ENCODE assay signal across 13 cellular contexts in the genomic region with DNA sequence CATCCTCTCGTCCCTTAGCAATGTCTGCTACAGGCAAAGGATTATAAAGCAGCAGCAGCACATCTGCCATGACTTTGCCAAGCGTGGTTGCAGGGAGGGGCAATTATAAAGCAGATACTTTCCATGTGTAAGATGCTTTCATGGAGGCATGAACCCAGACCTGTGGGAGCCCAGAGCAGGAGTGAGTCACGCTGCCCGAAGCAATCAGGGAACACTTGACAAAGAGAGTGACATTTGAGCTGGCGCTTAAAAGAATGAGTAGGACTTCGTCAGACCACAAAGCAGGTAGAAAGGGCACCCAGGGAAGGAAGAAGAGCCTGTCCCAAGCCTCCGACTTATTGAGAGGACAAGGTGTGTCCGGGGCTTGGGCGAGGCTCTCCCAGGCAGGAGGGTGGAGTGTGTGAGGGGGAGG.
A peak's percentile ranks its signal among the peaks of the same experiment; 100 is the strongest.
DNase-seq lines count a peak whose midpoint lies in the region; TF ChIP-seq lines count a peak whose summit lies in the region.
"Had no signal": no experiment of that assay in that cellular context is flagged by ENCODE, and none has a peak within 500 bp of the region (broad histone marks: within the 10 kb centered on the region; RNA-seq: fewer than 3 reads in every experiment).

No MANE protein-coding gene starts in this region.

- H3K4me3 ChIP-seq in SK-N-SH (ENCODE audit: low read depth in 2 of 2, low read length in 1 of 2) = no peak overlapping the region
- no peak overlapping the region for H3K4me3 ChIP-seq in testis
- no peak overlapping the region for H3K4me3 ChIP-seq in MM.1S (ENCODE audit: low read length)
- H3K4me3 ChIP-seq: left ventricle myocardium inferior, pancreas, vagina had no signal

- no peak overlapping the region for H3K9ac ChIP-seq in SK-N-SH
- H3K9ac ChIP-seq in MM.1S (ENCODE audit: low read length) = no peak overlapping the region

- no peaks in the 10 kb centered on the region for H3K9me2 ChIP-seq in SK-N-SH
- H3K9me2 ChIP-seq in MM.1S (replicated peaks; ENCODE audit: insufficient read depth, low read length) = no peaks in the 10 kb centered on the region

- intact Hi-C loops in testis (cut with DNase I; ENCODE audit: low total_unique reads) = no loop called here

- H3K27me3 ChIP-seq in SK-N-SH (ENCODE audit: insufficient read depth) (no peaks in the 10 kb centered on the region), testis (no peaks in the 10 kb centered on the region), MM.1S (replicated peaks; ENCODE audit: insufficient read depth, low read length) (no peaks in the 10 kb centered on the region)
- H3K27me3 ChIP-seq: pancreas, vagina had no signal

- no peak for TF ChIP-seq POLR2A in testis (IDR thresholded peaks at IDR 0.05)

- TF ChIP-seq CTCF in SK-N-SH (IDR thresholded peaks at IDR 0.05) (no peak), testis (IDR thresholded peaks at IDR 0.05) (no peak), MM.1S (IDR thresholded peaks at IDR 0.05; ENCODE audit: low read length) (no peak)

- H2AFZ ChIP-seq in SK-N-SH (ENCODE audit: low read depth) (no peak overlapping the region), MM.1S (ENCODE audit: low read length) (no peak overlapping the region)

- H3K9me3 ChIP-seq in SK-N-SH (no peaks in the 10 kb centered on the region), testis (no peaks in the 10 kb centered on the region), MM.1S (replicated peaks; ENCODE audit: insufficient read depth, low read length) (no peaks in the 10 kb centered on the region)
- H3K9me3 ChIP-seq: left ventricle myocardium inferior, pancreas, vagina had no signal

- CTCF ChIA-PET in SK-N-SH (lab: Yijun Ruan, JAX) = interaction anchor here (0.7 kb wide), 1 partner anchor 254 kb away, joined by 3 read pairs; no protein-coding TSS in a partner anchor

- TF ChIP-seq EP300 in SK-N-SH (IDR thresholded peaks at IDR 0.05; ENCODE audit: borderline replicate concordance in 1 of 2, low read depth in 1 of 2, low read length in 1 of 2) = no peak

- H3K4me1 ChIP-seq in SK-N-SH (ENCODE audit: control insufficient read depth in 1 of 2, insufficient read depth in 2 of 2, low read depth in 1 of 2, low read length in 1 of 2) = no peaks in the 10 kb centered on the region; a peak in 1 of 4 replicates
- H3K4me1 ChIP-seq in testis = no peaks in the 10 kb centered on the region
- H3K4me1 ChIP-seq in MM.1S (ENCODE audit: low read length) = no peaks in the 10 kb centered on the region
- H3K4me1 ChIP-seq: left ventricle myocardium inferior, pancreas, vagina had no signal

- DNase-seq in DMS53 (lab: John Stamatoyannopoulos, UW) (peak; percentile 87), HK-2 (ENCODE audit: unreplicated experiment) (peak; percentile 47), SK-N-SH (no peak), islet precursor cell (peak; percentile 93), testis (no peak), MM.1S (no peak)
- DNase-seq in activated T-cell treated with anti-CD3 and anti-CD28 coated beads, Interleukin-2, amount 50 U/mL, for 1 hour = no peak
- DNase-seq: aorta, GOT3, left ventricle myocardium inferior, NCI-H1105 treated with DMSO at 0.1 percent for 48 hours, pancreas had no signal

- H3K4me2 ChIP-seq in SK-N-SH (no peak overlapping the region), MM.1S (ENCODE audit: low read depth, low read length) (no peak overlapping the region)

- H3K36me3 ChIP-seq in SK-N-SH (replicated peaks in 1 of 2; ENCODE audit: control insufficient read depth in 1 of 2, insufficient read depth in 2 of 2, low read length in 1 of 2) = peaks cover 53 to 55% of the 10 kb centered on the region in 2 experiments
- H3K36me3 ChIP-seq in testis (ENCODE audit: low read depth, missing control alignments) = no peaks in the 10 kb centered on the region
- no peaks in the 10 kb centered on the region for H3K36me3 ChIP-seq in MM.1S (replicated peaks; ENCODE audit: insufficient read depth, low read length)
- H3K36me3 ChIP-seq: pancreas had no signal

- WGBS in SK-N-SH (ENCODE audit: low lambda C conversion rate) = 79% methylated on average over 9 of the region's 9 CpGs
- 92 to 95% methylated on average over 9 of the region's 9 CpGs for WGBS in testis, 2 donors

- no peak for TF ChIP-seq RAD21 in SK-N-SH (IDR thresholded peaks at IDR 0.05; ENCODE audit: low read length)

- no peaks in the 10 kb centered on the region for H3K79me2 ChIP-seq in SK-N-SH (ENCODE audit: insufficient read depth)
- H3K79me2 ChIP-seq in MM.1S (ENCODE audit: low read length) = no peaks in the 10 kb centered on the region

- POLR2A ChIA-PET in SK-N-SH (lab: Yijun Ruan, JAX) = no interaction called here

- H4K20me1 ChIP-seq in SK-N-SH (ENCODE audit: insufficient read depth) (no peaks in the 10 kb centered on the region), MM.1S (ENCODE audit: insufficient read depth, low read length) (no peaks in the 10 kb centered on the region)

- H3K27ac ChIP-seq in SK-N-SH (ENCODE audit: low read depth in 2 of 2, low read length in 1 of 2) = no peak overlapping the region
- no peak overlapping the region for H3K27ac ChIP-seq in testis
- H3K27ac ChIP-seq in MM.1S (ENCODE audit: low read length) = no peak overlapping the region
- H3K27ac ChIP-seq: left ventricle myocardium inferior, pancreas, vagina had no signal

- peaks cover 6% of the 10 kb centered on the region for H3F3A ChIP-seq in SK-N-SH (replicated peaks; ENCODE audit: insufficient read depth)
- no peaks in the 10 kb centered on the region for H3F3A ChIP-seq in MM.1S (ENCODE audit: insufficient read depth, low read length)

TF ChIP-seq in SK-N-SH, 30 proteins besides CTCF, POLR2A, EP300 and RAD21:
- TF ChIP-seq, protein P1, sequence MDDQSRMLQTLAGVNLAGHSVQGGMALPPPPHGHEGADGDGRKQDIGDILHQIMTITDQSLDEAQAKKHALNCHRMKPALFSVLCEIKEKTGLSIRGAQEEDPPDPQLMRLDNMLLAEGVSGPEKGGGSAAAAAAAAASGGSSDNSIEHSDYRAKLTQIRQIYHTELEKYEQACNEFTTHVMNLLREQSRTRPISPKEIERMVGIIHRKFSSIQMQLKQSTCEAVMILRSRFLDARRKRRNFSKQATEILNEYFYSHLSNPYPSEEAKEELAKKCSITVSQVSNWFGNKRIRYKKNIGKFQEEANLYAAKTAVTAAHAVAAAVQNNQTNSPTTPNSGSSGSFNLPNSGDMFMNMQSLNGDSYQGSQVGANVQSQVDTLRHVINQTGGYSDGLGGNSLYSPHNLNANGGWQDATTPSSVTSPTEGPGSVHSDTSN (IDR thresholded peaks at IDR 0.05) = peak; percentile 41; the same call in 1 of the 2 replicates
- TF ChIP-seq, protein P2, sequence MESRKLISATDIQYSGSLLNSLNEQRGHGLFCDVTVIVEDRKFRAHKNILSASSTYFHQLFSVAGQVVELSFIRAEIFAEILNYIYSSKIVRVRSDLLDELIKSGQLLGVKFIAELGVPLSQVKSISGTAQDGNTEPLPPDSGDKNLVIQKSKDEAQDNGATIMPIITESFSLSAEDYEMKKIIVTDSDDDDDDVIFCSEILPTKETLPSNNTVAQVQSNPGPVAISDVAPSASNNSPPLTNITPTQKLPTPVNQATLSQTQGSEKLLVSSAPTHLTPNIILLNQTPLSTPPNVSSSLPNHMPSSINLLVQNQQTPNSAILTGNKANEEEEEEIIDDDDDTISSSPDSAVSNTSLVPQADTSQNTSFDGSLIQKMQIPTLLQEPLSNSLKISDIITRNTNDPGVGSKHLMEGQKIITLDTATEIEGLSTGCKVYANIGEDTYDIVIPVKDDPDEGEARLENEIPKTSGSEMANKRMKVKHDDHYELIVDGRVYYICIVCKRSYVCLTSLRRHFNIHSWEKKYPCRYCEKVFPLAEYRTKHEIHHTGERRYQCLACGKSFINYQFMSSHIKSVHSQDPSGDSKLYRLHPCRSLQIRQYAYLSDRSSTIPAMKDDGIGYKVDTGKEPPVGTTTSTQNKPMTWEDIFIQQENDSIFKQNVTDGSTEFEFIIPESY (IDR thresholded peaks at IDR 0.05; ENCODE audit: borderline replicate concordance, low read depth) = no peak
- TF ChIP-seq TAF1 (IDR thresholded peaks at IDR 0.05; ENCODE audit: borderline replicate concordance, low read depth, low read length) = no peak
TF ChIP-seq in SK-N-SH: peak in this region for 1.

Comparison
In these comparisons a context has a peak if more than half of its experiments do, and no peak if none do; other contexts are left out.
1. DNase-seq: peak in DMS53 (single experiment), HK-2 (single experiment) and islet precursor cell (single experiment); none in SK-N-SH (single experiment), testis (single experiment), activated T-cell treated with anti-CD3 and anti-CD28 coated beads, Interleukin-2, amount 50 U/mL, for 1 hour (single experiment) and MM.1S (single experiment).